Comparison of ENCODE assay signal across 20 cellular contexts in genomic region chr4:37847311-37847710, GRCh38. TPM values are rescaled to one million over a fixed set of nuclear protein-coding genes. Genes with fewer than 3 reads are reported as not detected.
DNase-seq lines count a peak whose midpoint lies in the region; ATAC-seq, FAIRE-seq and TF ChIP-seq lines count a peak whose summit lies in the region.
"Had no signal": no experiment of that assay in that cellular context is flagged by ENCODE, and none has a peak within 500 bp of the region (broad histone marks: within the 10 kb centered on the region; RNA-seq: fewer than 3 reads in every experiment).

No MANE protein-coding gene starts in this region.

- no peak for FAIRE-seq in K562 (lab: Jason Lieb, UNC)

- H3K9me3 Mint-ChIP-seq in activated CD4-positive, alpha-beta T cell treated with anti-CD3 and anti-CD28 coated beads for 36 hours (ENCODE audit: low read depth) = no peaks in the 10 kb centered on the region
- H3K9me3 Mint-ChIP-seq: CD14-positive monocyte had no signal

- no peaks in the 10 kb centered on the region for H3K27me3 Mint-ChIP-seq in activated CD4-positive, alpha-beta T cell treated with anti-CD3 and anti-CD28 coated beads for 36 hours

- H3K9me3 ChIP-seq in cardiac muscle cell (ENCODE audit: low read depth) (no peaks in the 10 kb centered on the region), K562 (replicated peaks; ENCODE audit: control insufficient read depth, insufficient read depth, low read depth, low read length) (no peaks in the 10 kb centered on the region)

- no peaks in the 10 kb centered on the region for H3K9me1 ChIP-seq in K562 (ENCODE audit: control insufficient read depth, insufficient read depth, low read length)

- in situ Hi-C loops in K562 (cut with MboI) = no loop called here

- H4K20me1 ChIP-seq in K562 (replicated peaks; ENCODE audit: control insufficient read depth, insufficient read depth, low read length) = no peaks in the 10 kb centered on the region

- H2AFZ ChIP-seq in K562 (ENCODE audit: low read depth, low read length) = no peak overlapping the region
- H2AFZ ChIP-seq: GM23248, PC-9 had no signal

- ATAC-seq in left ventricle myocardium superior (no peak), K562 (no peak)
- no peak for ATAC-seq in activated CD4-positive, alpha-beta T cell treated with anti-CD3 and anti-CD28 coated beads for 36 hours

- H3K4me1 ChIP-seq in cardiac muscle cell (ENCODE audit: low read depth) (no peaks in the 10 kb centered on the region), K562 (replicated peaks in 1 of 2; ENCODE audit: control insufficient read depth in 2 of 2, insufficient read depth in 2 of 2, low read length in 2 of 2) (no peaks in the 10 kb centered on the region)

- peak overlapping the region; percentile 6 for H3K27ac ChIP-seq in cardiac muscle cell
- H3K27ac ChIP-seq in K562 (ENCODE audit: extremely low read depth, low read depth, low read length) = no peak overlapping the region
- H3K27ac ChIP-seq: GM23248, PC-9 had no signal

- H3K9ac ChIP-seq in K562 (ENCODE audit: insufficient read depth in 1 of 2, low read depth in 2 of 2, low read length in 2 of 2) = no peak overlapping the region
- H3K9ac ChIP-seq: GM23248 had no signal

- POLR2A ChIA-PET in K562 (lab: Yijun Ruan, JAX) = interaction anchor here (2.2 kb wide), 1 partner anchor 12 kb away, joined by 9 read pairs; no protein-coding TSS in a partner anchor
- POLR2A ChIA-PET in activated CD4-positive, alpha-beta T cell treated with anti-CD3 and anti-CD28 coated beads for 36 hours (lab: Charles Lee) = no interaction called here

- intact Hi-C loops in left ventricle myocardium superior (cut with micrococcal nuclease) = no loop called here
- intact Hi-C loops in K562 (cut with micrococcal nuclease) = no loop called here
- intact Hi-C loops in activated CD4-positive, alpha-beta T cell treated with anti-CD3 and anti-CD28 coated beads for 36 hours (cut with DNase I, micrococcal nuclease) = no loop called here

- H3K36me3 Mint-ChIP-seq in activated CD4-positive, alpha-beta T cell treated with anti-CD3 and anti-CD28 coated beads for 36 hours (ENCODE audit: low read depth) = peaks cover 45% of the 10 kb centered on the region

- no peak for TF ChIP-seq EP300 in K562 (IDR thresholded peaks at IDR 0.05; ENCODE audit: low read length)

- H3K79me2 ChIP-seq in K562 (ENCODE audit: control insufficient read depth, insufficient read depth, low read length) = no peaks in the 10 kb centered on the region

- BruUV-seq in K562 (replicated peaks; lab: Mats Ljungman, UMichigan) = no TSS peak

- 64% methylated on average over 4 of the region's 4 CpGs for WGBS in K562 (ENCODE audit: insufficient coverage, low coverage, missing lambda C conversion rate)

- H3K27ac Mint-ChIP-seq in activated CD4-positive, alpha-beta T cell treated with anti-CD3 and anti-CD28 coated beads for 36 hours = no peak overlapping the region

- H3K27me3 ChIP-seq in cardiac muscle cell (no peaks in the 10 kb centered on the region), K562 (ENCODE audit: control insufficient read depth in 2 of 2, insufficient read depth in 2 of 2, low read length in 2 of 2) (no peaks in the 10 kb centered on the region)

- H3K36me3 ChIP-seq in cardiac muscle cell (peaks cover 29% of the 10 kb centered on the region), K562 (ENCODE audit: control insufficient read depth, insufficient read depth, low read length) (peaks cover 70% of the 10 kb centered on the region)

- TF ChIP-seq POLR2A in K562 (conservative IDR thresholded peaks at IDR 0.05) = no peak

- H3K4me3 ChIP-seq in cardiac muscle cell (no peak overlapping the region), K562 (no peak overlapping the region)
- H3K4me3 ChIP-seq: GM23248, PC-9 had no signal

- CTCF ChIA-PET in K562 (lab: Yijun Ruan, JAX; ENCODE audit: low intra/inter-chr PET ratio) = no interaction called here
- CTCF ChIA-PET in activated CD4-positive, alpha-beta T cell treated with anti-CD3 and anti-CD28 coated beads for 36 hours (lab: Charles Lee) = interaction anchor here (0.8 kb wide), 1 partner anchor 344 kb away, joined by 6 read pairs; no protein-coding TSS in a partner anchor

- H3K4me3 Mint-ChIP-seq in activated CD4-positive, alpha-beta T cell treated with anti-CD3 and anti-CD28 coated beads for 36 hours = no peak overlapping the region
- H3K4me3 Mint-ChIP-seq: CD14-positive monocyte had no signal

- no peaks in the 10 kb centered on the region for H3K4me1 Mint-ChIP-seq in activated CD4-positive, alpha-beta T cell treated with anti-CD3 and anti-CD28 coated beads for 36 hours

- no peak overlapping the region for H3K4me2 ChIP-seq in K562 (ENCODE audit: insufficient read depth, low read length)
- H3K4me2 ChIP-seq: PC-9 had no signal

- DNase-seq in cardiac muscle cell (ENCODE audit: low read depth in 1 of 2, low spot score in 1 of 2) (no peak), left ventricle myocardium superior (no peak), K562 (ENCODE audit: extremely low read depth in 1 of 4, low spot score in 3 of 4) (no peak), medulla oblongata (ENCODE audit: extremely low spot score) (peak; percentile 40), GM10266 (ENCODE audit: extremely low spot score) (no peak), middle frontal gyrus (ENCODE audit: extremely low spot score, low spot score) (no peak)
- DNase-seq in activated CD4-positive, alpha-beta T cell treated with anti-CD3 and anti-CD28 coated beads for 36 hours = no peak
- no peak for DNase-seq in NK-92 treated with Interleukin-12 subunit alpha and Interleukin-12 subunit beta, amount 100 ng/mL, for 24 hours (lab: John Stamatoyannopoulos, UW)
- DNase-seq: 8988T, DMS79 treated with DMSO at 0.1 percent for 48 hours, GM23248, HCEC 1CT, KBM-7, MV-4-11, NCI-H1417, NCI-H187, NCI-H2107, NCI-H510A treated with DMSO at 0.1 percent for 48 hours, PC-9 had no signal

- TF ChIP-seq RAD21 in K562 (CRISPR knock-in tag; conservative IDR thresholded peaks at IDR 0.05 in 1 of 2, IDR thresholded peaks at IDR 0.05 in 1 of 2) = no peak

- TF ChIP-seq CTCF in cardiac muscle cell (IDR thresholded peaks at IDR 0.05; ENCODE audit: low read depth, low read length) (no peak), K562 (IDR thresholded peaks at IDR 0.05 in 2 of 3, conservative IDR thresholded peaks at IDR 0.05 in 1 of 3; ENCODE audit: insufficient read depth in 2 of 3, low read depth in 1 of 3, low read length in 3 of 3) (no peak), GM10266 (IDR thresholded peaks at IDR 0.05; ENCODE audit: control insufficient read depth, insufficient read depth, low read depth, missing control alignments) (no peak)

TF ChIP-seq in K562, 482 proteins besides CTCF, POLR2A, EP300 and RAD21 (continues in another document):
- no peak for TF ChIP-seq SMARCA4 (IDR thresholded peaks at IDR 0.05)

RNA-seq across cellular contexts. Expression of gene PGM2, which starts 20.8 kb away (rescaled TPM):
- total RNA-seq in cardiac muscle cell = 23.9 and 50.9 TPM in 2 replicates
- polyA plus RNA-seq in cardiac muscle cell = 19.9 and 20.6 TPM in 2 replicates
- total RNA-seq in left ventricle myocardium superior = 12.8 TPM
- 21.8 and 47.3 TPM in 2 replicates for total RNA-seq in K562 (2011; cell fraction: chromatin; rRNA removed; ENCODE audit: low replicate concordance)
- 11.5 and 13.4 TPM in 2 replicates for total RNA-seq in K562 (2011; cell fraction: nucleolus; rRNA removed)
- total RNA-seq in K562 (2011; cell fraction: nucleoplasm; rRNA removed) = 18.6 and 19.6 TPM in 2 replicates
- 35.5 and 39.3 TPM in 2 replicates for total RNA-seq in K562 (2014; rRNA removed)
- 59.8 and 68.3 TPM in 2 replicates for total RNA-seq in K562 (2014; rRNA removed; fragmentation: Illumina TruSeq; extraction: Trizol)
- 49.8 and 51.4 TPM in 2 replicates for total RNA-seq in K562 (2015; rRNA removed; fragmentation: Illumina TruSeq; extraction: Trizol)
- 57.3 and 58.1 TPM in 2 replicates for total RNA-seq in K562 (2021)
- 57.8 and 77.3 TPM in 2 replicates for polyA plus RNA-seq in K562 (2011; rRNA removed)
- polyA plus RNA-seq in K562 (2011; cell fraction: cytosol; rRNA removed) = 20.7 and 35.0 TPM in 2 replicates
- 45.8 and 87.6 TPM in 2 replicates for polyA plus RNA-seq in K562 (2011; cell fraction: nucleus; rRNA removed)
- polyA plus RNA-seq in K562 (2012) = 29.2 and 31.5 TPM in 2 replicates
- polyA plus RNA-seq in K562 (2014; fragmentation: Illumina TruSeq; extraction: Trizol) = 45.6 and 52.9 TPM in 2 replicates
- 10 to 100 TPM; 15.2 to 27.1 TPM for polyA plus RNA-seq in K562 (2014; fragmentation: Nextera tagmentation; extraction: Ambion mirVana)
- 44.9 and 47.8 TPM in 2 replicates for polyA plus RNA-seq in K562 (2014; rRNA removed)
- 53.9 and 55.3 TPM in 2 replicates for polyA minus RNA-seq in K562 (2011; rRNA and poly(A)+ RNA removed)
- polyA minus RNA-seq in K562 (2011; cell fraction: cytosol; rRNA and poly(A)+ RNA removed) = 20.0 and 30.2 TPM in 2 replicates
- 18.6 and 32.1 TPM in 2 replicates for polyA minus RNA-seq in K562 (2011; cell fraction: nucleus; rRNA and poly(A)+ RNA removed)
- total RNA-seq in activated CD4-positive, alpha-beta T cell treated with anti-CD3 and anti-CD28 coated beads for 36 hours = 10 to 100 TPM; 54.1 to 60.1 TPM

RNA-seq across cellular contexts. Expression of gene TBC1D1, which starts 43.6 kb away (rescaled TPM):
- 130 and 214 TPM in 2 replicates for total RNA-seq in cardiac muscle cell
- polyA plus RNA-seq in cardiac muscle cell = 100.0 and 147 TPM in 2 replicates
- 118 TPM for total RNA-seq in left ventricle myocardium superior
- total RNA-seq in K562 (2011; cell fraction: chromatin; rRNA removed; ENCODE audit: low replicate concordance) = 5.8 and 11.4 TPM in 2 replicates
- total RNA-seq in K562 (2011; cell fraction: nucleolus; rRNA removed) = 3.0 and 4.2 TPM in 2 replicates
- total RNA-seq in K562 (2011; cell fraction: nucleoplasm; rRNA removed) = 5.2 and 6.4 TPM in 2 replicates
- 11.7 and 13.7 TPM in 2 replicates for total RNA-seq in K562 (2014; rRNA removed)
- 8.8 and 10.6 TPM in 2 replicates for total RNA-seq in K562 (2014; rRNA removed; fragmentation: Illumina TruSeq; extraction: Trizol)
- total RNA-seq in K562 (2015; rRNA removed; fragmentation: Illumina TruSeq; extraction: Trizol) = 7.1 and 7.2 TPM in 2 replicates
- total RNA-seq in K562 (2021) = 10.2 and 11.1 TPM in 2 replicates
- 14.2 and 29.3 TPM in 2 replicates for polyA plus RNA-seq in K562 (2011; rRNA removed)
- 14.8 and 29.8 TPM in 2 replicates for polyA plus RNA-seq in K562 (2011; cell fraction: cytosol; rRNA removed)
- 8.4 and 17.4 TPM in 2 replicates for polyA plus RNA-seq in K562 (2011; cell fraction: nucleus; rRNA removed)
- polyA plus RNA-seq in K562 (2012) = 8.0 and 9.7 TPM in 2 replicates
- polyA plus RNA-seq in K562 (2014; fragmentation: Illumina TruSeq; extraction: Trizol) = 8.7 and 9.0 TPM in 2 replicates
- polyA plus RNA-seq in K562 (2014; fragmentation: Nextera tagmentation; extraction: Ambion mirVana) = 1 to 10 TPM in 1 of 2 experiments, under 1 TPM in 1; 0.59 to 1.1 TPM
- 11.4 and 12.0 TPM in 2 replicates for polyA plus RNA-seq in K562 (2014; rRNA removed)
- polyA minus RNA-seq in K562 (2011; rRNA and poly(A)+ RNA removed) = 20.7 and 34.1 TPM in 2 replicates
- 16.0 and 26.5 TPM in 2 replicates for polyA minus RNA-seq in K562 (2011; cell fraction: cytosol; rRNA and poly(A)+ RNA removed)
- polyA minus RNA-seq in K562 (2011; cell fraction: nucleus; rRNA and poly(A)+ RNA removed) = 7.3 and 19.0 TPM in 2 replicates
- total RNA-seq in activated CD4-positive, alpha-beta T cell treated with anti-CD3 and anti-CD28 coated beads for 36 hours = 10 to 100 TPM; 60.8 to 71.8 TPM
